In genomic region chr10:1476106-1476803, GRCh38 we compare ENCODE assay signal across 1 cellular context.
TF ChIP-seq lines count a peak whose summit lies in the region.

No MANE protein-coding gene starts in this region.

TF ChIP-seq in GM12878, 131 proteins besides CTCF, POLR2A, EP300 and RAD21:
- TF ChIP-seq PKNOX1 (IDR thresholded peaks at IDR 0.05) (peak; percentile 69), PBX3 (IDR thresholded peaks at IDR 0.05; ENCODE audit: insufficient replicate concordance, low read depth, low read length) (peak; percentile 30), SP1 (IDR thresholded peaks at IDR 0.05; ENCODE audit: low read depth, low read length) (no peak), RELB (IDR thresholded peaks at IDR 0.05; ENCODE audit: low read depth) (0 out of 2 replicates have a peak, but pooled peaks have one; percentile 17), SREBF2 (IDR thresholded peaks at IDR 0.05; ENCODE audit: low read length) (no peak), BCLAF1 (IDR thresholded peaks at IDR 0.05) (no peak), SUPT20H (IDR thresholded peaks at IDR 0.05; ENCODE audit: borderline replicate concordance, control insufficient read depth, low read depth, low read length) (no peak), MLLT1 (IDR thresholded peaks at IDR 0.05) (no peak), NBN (IDR thresholded peaks at IDR 0.05) (0 out of 2 replicates have a peak, but pooled peaks have one; percentile 39), YBX1 (IDR thresholded peaks at IDR 0.05) (no peak), BMI1 (IDR thresholded peaks at IDR 0.05; ENCODE audit: borderline replicate concordance) (peak; percentile 53)
TF ChIP-seq in GM12878: peak in this region for 5.
